25 cellular contexts compared by ENCODE assay signal in genomic region chr14:31096255-31096654, GRCh38.
DNase-seq lines count a peak whose midpoint lies in the region; ATAC-seq, FAIRE-seq and TF ChIP-seq lines count a peak whose summit lies in the region.
"Had no signal": no experiment of that assay in that cellular context is flagged by ENCODE, and none has a peak within 500 bp of the region (broad histone marks: within the 10 kb centered on the region; RNA-seq: fewer than 3 reads in every experiment).

No MANE protein-coding gene starts in this region.

- H3K4ac ChIP-seq in H9 (ENCODE audit: low read depth, low read length): no peak overlapping the region

- no peak for TF ChIP-seq EP300 in K562 (IDR thresholded peaks at IDR 0.05; ENCODE audit: low read length)

- FAIRE-seq in K562 (lab: Jason Lieb, UNC): no peak
- FAIRE-seq: colon, D721Med, GM19239 had no signal

- H3K9me1 ChIP-seq in K562 (ENCODE audit: control insufficient read depth, insufficient read depth, low read length): no peaks in the 10 kb centered on the region

- intact Hi-C loops in K562 (cut with micrococcal nuclease) (no loop called here), natural killer cell (cut with micrococcal nuclease) (no loop called here)

- H4K91ac ChIP-seq in H9 (ENCODE audit: insufficient read length, low read depth, low read length): no peak overlapping the region

- H2BK12ac ChIP-seq in H9 (ENCODE audit: insufficient read length, low read depth, low read length): no peak overlapping the region

- H3K27ac Mint-ChIP-seq in H9 (peak overlapping the region in 1 of 3 experiments; percentile 55; a peak in 1 of 7 replicates), natural killer cell (no peak overlapping the region)
- H3K27ac Mint-ChIP-seq: mesothelial cell of epicardium; stimulated activated memory B cell treated with anti-CD40 and anti-IgM and Interleukin-4, amounts not matched to agents 10 μg/mL and 1 μg/mL and 100 μg/mL, for 72 hours had no signal

- H3K9ac ChIP-seq in K562 (ENCODE audit: insufficient read depth in 1 of 2, low read depth in 2 of 2, low read length in 2 of 2): no peak overlapping the region
- no peak overlapping the region for H3K9ac ChIP-seq in H9 (ENCODE audit: extremely low read depth, insufficient read length, low read length)

- H3K4me3 Mint-ChIP-seq in H9 (no peak overlapping the region), natural killer cell (no peak overlapping the region)
- H3K4me3 Mint-ChIP-seq: mesothelial cell of epicardium; naive thymus-derived CD8-positive, alpha-beta T cell; stimulated activated memory B cell treated with anti-CD40 and anti-IgM and Interleukin-4, amounts not matched to agents 10 μg/mL and 1 μg/mL and 100 μg/mL, for 72 hours had no signal

- peak; percentile 23 for DNase-seq in AG04449 (ENCODE audit: low read depth, low spot score)
- DNase-seq in H4 (ENCODE audit: low spot score): peak; percentile 7
- DNase-seq in K562 (ENCODE audit: extremely low read depth in 1 of 4, low spot score in 3 of 4): no peak
- peak; percentile 84 for DNase-seq in fibroblast of villous mesenchyme (ENCODE audit: low read depth)
- DNase-seq in activated CD4-positive, CD25-positive, alpha-beta regulatory T cell (lab: John Stamatoyannopoulos, UW): no peak
- DNase-seq in H9: no peak
- no peak for DNase-seq in natural killer cell
- DNase-seq: naive thymus-derived CD8-positive, alpha-beta T cell; NCI-H1105 treated with DMSO at 0.1 percent for 48 hours; NCI-H2081; NCI-H82; retina; spleen; stimulated activated CD4-positive, alpha-beta T cell treated with anti-CD3 and anti-CD28 coated beads, Interleukin-4, amount 100 ng/mL, for 1 hour; T-helper 9 cell; WERI-Rb-1 had no signal

- CTCF ChIA-PET in AG04449 (lab: Yijun Ruan, JAX): interaction anchor here (1.4 kb wide), 1 partner anchor 118 kb away, joined by 4 read pairs; no protein-coding TSS in a partner anchor
- CTCF ChIA-PET in K562 (lab: Yijun Ruan, JAX; ENCODE audit: low intra/inter-chr PET ratio): no interaction called here

- in situ Hi-C loops in K562 (cut with MboI): no loop called here

- no peak overlapping the region for H2BK120ac ChIP-seq in H9 (ENCODE audit: low read depth, low read length, poor library complexity, severe bottlenecking)

- POLR2A ChIA-PET in AG04449 (lab: Yijun Ruan, JAX) (no interaction called here), K562 (lab: Yijun Ruan, JAX) (no interaction called here)

- no peak overlapping the region for H3K23ac ChIP-seq in H9 (ENCODE audit: insufficient read length, low read depth, low read length)

- H2AFZ ChIP-seq in K562 (ENCODE audit: low read depth, low read length): no peak overlapping the region
- no peak overlapping the region for H2AFZ ChIP-seq in H9 (ENCODE audit: low read length)

- no peaks in the 10 kb centered on the region for H3K4me1 ChIP-seq in K562 (replicated peaks in 1 of 2; ENCODE audit: control insufficient read depth in 2 of 2, insufficient read depth in 2 of 2, low read length in 2 of 2)
- H3K4me1 ChIP-seq in H9 (ENCODE audit: insufficient read depth, low read length): no peaks in the 10 kb centered on the region

- H3K56ac ChIP-seq in H9 (ENCODE audit: insufficient read length, low read depth, low read length): no peak overlapping the region

- no peak for TF ChIP-seq POLR2A in K562 (conservative IDR thresholded peaks at IDR 0.05)

- H3K27me3 Mint-ChIP-seq in H9 (ENCODE audit: low read depth) (no peaks in the 10 kb centered on the region), natural killer cell (ENCODE audit: low read depth in 2 of 2) (no peaks in the 10 kb centered on the region)
- H3K27me3 Mint-ChIP-seq: naive thymus-derived CD8-positive, alpha-beta T cell; stimulated activated memory B cell treated with anti-CD40 and anti-IgM and Interleukin-4, amounts not matched to agents 10 μg/mL and 1 μg/mL and 100 μg/mL, for 72 hours had no signal

- H3K79me2 ChIP-seq in K562 (ENCODE audit: control insufficient read depth, insufficient read depth, low read length) (no peaks in the 10 kb centered on the region), H9 (ENCODE audit: insufficient read depth, low read length) (no peaks in the 10 kb centered on the region)

- H2BK15ac ChIP-seq in H9 (ENCODE audit: low read depth, low read length): no peak overlapping the region

- TF ChIP-seq CTCF in AG04449 (IDR thresholded peaks at IDR 0.05; ENCODE audit: insufficient read depth, low read length, missing control alignments): no peak
- no peak for TF ChIP-seq CTCF in K562 (IDR thresholded peaks at IDR 0.05 in 2 of 3, conservative IDR thresholded peaks at IDR 0.05 in 1 of 3; ENCODE audit: insufficient read depth in 2 of 3, low read depth in 1 of 3, low read length in 3 of 3)
- no peak for TF ChIP-seq CTCF in fibroblast of villous mesenchyme (IDR thresholded peaks at IDR 0.05; ENCODE audit: insufficient read depth, low read depth, low read length)
- no peak for TF ChIP-seq CTCF in H9 (conservative IDR thresholded peaks at IDR 0.05)
- TF ChIP-seq CTCF in natural killer cell (IDR thresholded peaks at IDR 0.05): no peak

- no peaks in the 10 kb centered on the region for H4K20me1 ChIP-seq in K562 (replicated peaks; ENCODE audit: control insufficient read depth, insufficient read depth, low read length)
- H4K20me1 ChIP-seq in H9 (ENCODE audit: control insufficient read depth, insufficient read depth, insufficient read length): no peaks in the 10 kb centered on the region

- WGBS in K562 (ENCODE audit: insufficient coverage, low coverage, missing lambda C conversion rate): 71% methylated on average over 6 of the region's 6 CpGs
- no CpG with 5 or more reads among the region's 6 CpGs for WGBS in H9 (ENCODE audit: extremely low coverage, insufficient read length, low lambda C conversion rate)

- H3K36me3 ChIP-seq in K562 (ENCODE audit: control insufficient read depth, insufficient read depth, low read length): peaks cover 33% of the 10 kb centered on the region

- no peak overlapping the region for H3K18ac ChIP-seq in H9 (ENCODE audit: insufficient read length, low read depth, low read length)

- H3K9me3 ChIP-seq in K562 (replicated peaks; ENCODE audit: control insufficient read depth, insufficient read depth, low read depth, low read length) (no peaks in the 10 kb centered on the region), H9 (ENCODE audit: control insufficient read depth, low read depth, low read length) (no peaks in the 10 kb centered on the region)
- H3K9me3 ChIP-seq: spleen, suprapubic skin had no signal

- H4K8ac ChIP-seq in H9 (replicated peaks; ENCODE audit: insufficient read length, low read depth, low read length): no peak overlapping the region

- H3K9me3 Mint-ChIP-seq in H9 (no peaks in the 10 kb centered on the region), natural killer cell (no peaks in the 10 kb centered on the region)
- H3K9me3 Mint-ChIP-seq: activated naive CD4-positive, alpha-beta T cell treated with anti-CD3 and anti-CD28 coated beads, Interleukin-2, amount 50 U/mL, for 72 hours; mesothelial cell of epicardium; naive thymus-derived CD8-positive, alpha-beta T cell; stimulated activated memory B cell treated with anti-CD40 and anti-IgM and Interleukin-4, amounts not matched to agents 10 μg/mL and 1 μg/mL and 100 μg/mL, for 72 hours had no signal

- no peak overlapping the region for H2BK20ac ChIP-seq in H9 (ENCODE audit: low read depth, low read length, poor library complexity, severe bottlenecking)

- no peaks in the 10 kb centered on the region for H3K23me2 ChIP-seq in H9 (ENCODE audit: insufficient read length, low read depth, low read length, poor library complexity, severe bottlenecking)

- H3K4me1 Mint-ChIP-seq in H9 (no peaks in the 10 kb centered on the region), natural killer cell (peaks cover 0 to 6% of the 10 kb centered on the region in 2 donors)
- H3K4me1 Mint-ChIP-seq: mesothelial cell of epicardium; stimulated activated memory B cell treated with anti-CD40 and anti-IgM and Interleukin-4, amounts not matched to agents 10 μg/mL and 1 μg/mL and 100 μg/mL, for 72 hours had no signal

- H3T11ph ChIP-seq in H9 (ENCODE audit: low read length): no peak overlapping the region

- H3K79me1 ChIP-seq in H9 (ENCODE audit: insufficient read depth, low read depth, low read length, poor library complexity, severe bottlenecking): no peaks in the 10 kb centered on the region

- no peak overlapping the region for H2BK5ac ChIP-seq in H9 (ENCODE audit: insufficient read length, low read length)

- no peak for TF ChIP-seq RAD21 in K562 (CRISPR knock-in tag; conservative IDR thresholded peaks at IDR 0.05 in 1 of 2, IDR thresholded peaks at IDR 0.05 in 1 of 2)

- BruUV-seq in K562 (replicated peaks; lab: Mats Ljungman, UMichigan): no TSS peak

- H3K36me3 Mint-ChIP-seq in H9 (ENCODE audit: insufficient read depth in 1 of 3, low read depth in 3 of 3) (peaks cover 8 to 35% (median 27%) of the 10 kb centered on the region in 3 experiments; a peak in 6 of 7 replicates), natural killer cell (peaks cover 18% of the 10 kb centered on the region)

- H3K4me2 ChIP-seq in K562 (ENCODE audit: insufficient read depth, low read length) (no peak overlapping the region), H9 (ENCODE audit: insufficient read depth, insufficient read length, low read length) (no peak overlapping the region)

- no peak overlapping the region for H4K5ac ChIP-seq in H9 (ENCODE audit: insufficient read length, low read depth, low read length)

- no peak overlapping the region for H3K14ac ChIP-seq in H9 (ENCODE audit: insufficient read depth, low read length)

- no peak overlapping the region for H3K4me3 ChIP-seq in AG04449 (ENCODE audit: low read depth, low read length)
- no peak overlapping the region for H3K4me3 ChIP-seq in K562
- no peak overlapping the region for H3K4me3 ChIP-seq in fibroblast of villous mesenchyme (ENCODE audit: low read depth, low read length)
- H3K4me3 ChIP-seq: spleen, suprapubic skin had no signal

- no peak overlapping the region for H2AK5ac ChIP-seq in H9 (ENCODE audit: insufficient read length, low read length)

- no peak overlapping the region for H3K27ac ChIP-seq in K562 (ENCODE audit: extremely low read depth, low read depth, low read length)
- H3K27ac ChIP-seq in H9 (ENCODE audit: insufficient read length, low read depth, low read length): no peak overlapping the region
- H3K27ac ChIP-seq: spleen, suprapubic skin, WERI-Rb-1 had no signal

- H3K27me3 ChIP-seq in K562 (ENCODE audit: control insufficient read depth in 2 of 2, insufficient read depth in 2 of 2, low read length in 2 of 2) (no peaks in the 10 kb centered on the region), H9 (ENCODE audit: insufficient read depth, low read length) (no peaks in the 10 kb centered on the region)
- H3K27me3 ChIP-seq: spleen, suprapubic skin had no signal

- peak; percentile 16; the same call in 1 of the 3 replicates for ATAC-seq in K562
- ATAC-seq in natural killer cell: no peak
- no peak for ATAC-seq in HG03571 (IDR thresholded peaks at IDR 0.05; ENCODE audit: unreplicated experiment)
- ATAC-seq: activated naive CD4-positive, alpha-beta T cell treated with anti-CD3 and anti-CD28 coated beads, Interleukin-2, amount 50 U/mL, for 72 hours; left lobe of liver; naive thymus-derived CD8-positive, alpha-beta T cell; stimulated activated memory B cell treated with anti-CD40 and anti-IgM and Interleukin-4, amounts not matched to agents 10 μg/mL and 1 μg/mL and 100 μg/mL, for 72 hours had no signal

TF ChIP-seq in K562, 482 proteins besides CTCF, POLR2A, EP300 and RAD21 (continues in another document):
- TF ChIP-seq CEBPG (CRISPR knock-in tag; IDR thresholded peaks at IDR 0.05): peak; percentile 26; the same call in 1 of the 2 replicates
- no peak; a peak in 1 of 4 replicates for TF ChIP-seq CEBPG (tag; conservative IDR thresholded peaks at IDR 0.05 in 1 of 2, IDR thresholded peaks at IDR 0.05 in 1 of 2)

Comparison
In these comparisons a context has a peak if more than half of its experiments do, and no peak if none do; other contexts are left out.
1. DNase-seq: peak in AG04449 (single experiment), H4 (single experiment) and fibroblast of villous mesenchyme (single experiment); none in K562 (0 of 4), activated CD4-positive, CD25-positive, alpha-beta regulatory T cell (0 of 4), H9 (single experiment) and natural killer cell (single experiment).